ENCODE assay signal across 25 cellular contexts in genomic region chr11:120218695-120219033, GRCh38. TPM values are rescaled to one million over a fixed set of nuclear protein-coding genes. Genes with fewer than 3 reads are reported as not detected.
A peak's percentile ranks its signal among the peaks of the same experiment; 100 is the strongest.
DNase-seq lines count a peak whose midpoint lies in the region; TF ChIP-seq lines count a peak whose summit lies in the region.
"Had no signal": no experiment of that assay in that cellular context is flagged by ENCODE, and none has a peak within 500 bp of the region (broad histone marks: within the 10 kb centered on the region; RNA-seq: fewer than 3 reads in every experiment).

No MANE protein-coding gene starts in this region.

- WGBS in suprapubic skin = 61% methylated on average over 10 of the region's 10 CpGs

- DNase-seq in dorsolateral prefrontal cortex = no peak
- DNase-seq in nephron progenitor cell = no peak
- no peak for DNase-seq in suprapubic skin (ENCODE audit: low spot score in 2 of 2)
- DNase-seq in activated T-helper 1 cell treated with anti-CD3 and anti-CD28 coated beads, Interleukin-12 subunit alpha, Interleukin-12 subunit beta, Interleukin-2, Interleukin-4 antibody, amounts not matched to agents 30 ng/mL and 10 ng/mL and 1 ng/mL, durations not matched to agents 14 hours and 24 hours and 36 hours (ENCODE audit: low spot score) = no peak
- no peak for DNase-seq in activated T-cell treated with anti-CD3 and anti-CD28 coated beads, Interleukin-2, amount 50 U/mL, for 24 hours
- DNase-seq in DMS153 (lab: John Stamatoyannopoulos, UW) = no peak
- DNase-seq: activated B cell treated with CpG ODN at 0.5 μM for 24 hours; activated CD8-positive, alpha-beta T cell treated with anti-CD3 and anti-CD28 coated beads, Interleukin-2, amount 10 ng/mL, durations not matched to agents 7 days and 5 days; activated T-cell treated with anti-CD3 and anti-CD28 coated beads, Interleukin-2, amount 50 U/mL, for 4 hours; CD4-positive, alpha-beta memory T cell; dermis blood vessel endothelial cell; DMS53; left colon; NCI-H1694 treated with DMSO at 0.1 percent for 48 hours; stimulated activated CD4-positive, alpha-beta T cell treated with anti-CD3 and anti-CD28 coated beads, Interleukin-2, amount 100 ng/mL, for 24 hours; stimulated activated naive CD8-positive, alpha-beta T cell treated with anti-CD3 and anti-CD28 coated beads, Interleukin-15, Interleukin-2, amounts not matched to agents 100 U/mL and 50 U/mL, for 24 hours had no signal

- H3K9me3 ChIP-seq in suprapubic skin = no peaks in the 10 kb centered on the region
- H3K9me3 ChIP-seq: body of pancreas had no signal

- no peaks in the 10 kb centered on the region for H3K9me3 Mint-ChIP-seq in nephron progenitor cell
- no peaks in the 10 kb centered on the region for H3K9me3 Mint-ChIP-seq in activated T-helper 1 cell treated with anti-CD3 and anti-CD28 coated beads, Interleukin-12 subunit alpha, Interleukin-12 subunit beta, Interleukin-2, Interleukin-4 antibody, amounts not matched to agents 30 ng/mL and 10 ng/mL and 1 ng/mL, durations not matched to agents 14 hours and 24 hours and 36 hours
- no peaks in the 10 kb centered on the region for H3K9me3 Mint-ChIP-seq in activated T-cell treated with anti-CD3 and anti-CD28 coated beads, Interleukin-2, amount 50 U/mL, for 24 hours
- H3K9me3 Mint-ChIP-seq: activated B cell treated with CpG ODN at 0.5 μM for 24 hours; activated T-cell treated with anti-CD3 and anti-CD28 coated beads, Interleukin-2, amount 50 U/mL, for 4 hours had no signal

- H3K4me1 ChIP-seq in suprapubic skin = peaks cover 76% of the 10 kb centered on the region

- no peak overlapping the region for H3K4me3 ChIP-seq in dorsolateral prefrontal cortex
- H3K4me3 ChIP-seq in suprapubic skin = no peak overlapping the region
- H3K4me3 ChIP-seq: body of pancreas, SK-N-MC had no signal

- no peak for TF ChIP-seq EP300 in suprapubic skin (IDR thresholded peaks at IDR 0.05)

- intact Hi-C loops in dorsolateral prefrontal cortex (cut with DNase I) = no loop called here
- intact Hi-C loops in activated T-helper 1 cell treated with anti-CD3 and anti-CD28 coated beads, Interleukin-12 subunit alpha, Interleukin-12 subunit beta, Interleukin-2, Interleukin-4 antibody, amounts not matched to agents 30 ng/mL and 10 ng/mL and 1 ng/mL, durations not matched to agents 14 hours and 24 hours and 36 hours (cut with micrococcal nuclease) = no loop called here

- TF ChIP-seq POLR2A in suprapubic skin (IDR thresholded peaks at IDR 0.05) = no peak

- H3K36me3 ChIP-seq in suprapubic skin = no peaks in the 10 kb centered on the region

- peak overlapping the region; percentile 75 for H3K27ac ChIP-seq in VCaP
- H3K27ac ChIP-seq in dorsolateral prefrontal cortex = peak overlapping the region in 57 of 59 donors; percentile 37 to 98 (median 91)
- H3K27ac ChIP-seq in suprapubic skin = peak overlapping the region; percentile 40
- H3K27ac ChIP-seq: epithelial cell of prostate, HL-60, SK-N-MC had no signal

- H3K27me3 ChIP-seq in dorsolateral prefrontal cortex (no peaks in the 10 kb centered on the region), suprapubic skin (no peaks in the 10 kb centered on the region)
- H3K27me3 ChIP-seq: body of pancreas had no signal

- TF ChIP-seq CTCF in VCaP (conservative IDR thresholded peaks at IDR 0.05) (no peak), dorsolateral prefrontal cortex (IDR thresholded peaks at IDR 0.05 in 54 of 56, conservative IDR thresholded peaks at IDR 0.05 in 2 of 56; ENCODE audit: low read depth in 1 of 56, partially characterized antibody in 56 of 56) (no peak), nephron progenitor cell (IDR thresholded peaks at IDR 0.05) (no peak), suprapubic skin (IDR thresholded peaks at IDR 0.05) (no peak)

- H3K27ac Mint-ChIP-seq in nephron progenitor cell = peak overlapping the region; percentile 14
- H3K27ac Mint-ChIP-seq in activated T-helper 1 cell treated with anti-CD3 and anti-CD28 coated beads, Interleukin-12 subunit alpha, Interleukin-12 subunit beta, Interleukin-2, Interleukin-4 antibody, amounts not matched to agents 30 ng/mL and 10 ng/mL and 1 ng/mL, durations not matched to agents 14 hours and 24 hours and 36 hours = no peak overlapping the region
- H3K27ac Mint-ChIP-seq in activated T-cell treated with anti-CD3 and anti-CD28 coated beads, Interleukin-2, amount 50 U/mL, for 24 hours = no peak overlapping the region
- H3K27ac Mint-ChIP-seq: activated B cell treated with CpG ODN at 0.5 μM for 24 hours; activated CD8-positive, alpha-beta T cell treated with anti-CD3 and anti-CD28 coated beads, Interleukin-2, amount 10 ng/mL, durations not matched to agents 7 days and 5 days; activated naive CD8-positive, alpha-beta T cell; CD4-positive, alpha-beta memory T cell had no signal

- H3K27me3 Mint-ChIP-seq in nephron progenitor cell (ENCODE audit: low read depth, poor library complexity) = peaks cover 49% of the 10 kb centered on the region
- H3K27me3 Mint-ChIP-seq in activated T-helper 1 cell treated with anti-CD3 and anti-CD28 coated beads, Interleukin-12 subunit alpha, Interleukin-12 subunit beta, Interleukin-2, Interleukin-4 antibody, amounts not matched to agents 30 ng/mL and 10 ng/mL and 1 ng/mL, durations not matched to agents 14 hours and 24 hours and 36 hours (ENCODE audit: insufficient read depth) = peaks cover 10% of the 10 kb centered on the region
- H3K27me3 Mint-ChIP-seq in activated T-cell treated with anti-CD3 and anti-CD28 coated beads, Interleukin-2, amount 50 U/mL, for 24 hours = peaks cover 1% of the 10 kb centered on the region
- H3K27me3 Mint-ChIP-seq: activated B cell treated with CpG ODN at 0.5 μM for 24 hours; activated naive CD8-positive, alpha-beta T cell had no signal

- H3K4me3 Mint-ChIP-seq in nephron progenitor cell = no peak overlapping the region
- H3K4me3 Mint-ChIP-seq in activated T-helper 1 cell treated with anti-CD3 and anti-CD28 coated beads, Interleukin-12 subunit alpha, Interleukin-12 subunit beta, Interleukin-2, Interleukin-4 antibody, amounts not matched to agents 30 ng/mL and 10 ng/mL and 1 ng/mL, durations not matched to agents 14 hours and 24 hours and 36 hours = no peak overlapping the region
- H3K4me3 Mint-ChIP-seq in activated T-cell treated with anti-CD3 and anti-CD28 coated beads, Interleukin-2, amount 50 U/mL, for 24 hours = no peak overlapping the region
- H3K4me3 Mint-ChIP-seq: activated B cell treated with CpG ODN at 0.5 μM for 24 hours; activated CD8-positive, alpha-beta T cell treated with anti-CD3 and anti-CD28 coated beads, Interleukin-2, amount 10 ng/mL, durations not matched to agents 7 days and 5 days; activated naive CD8-positive, alpha-beta T cell; activated T-cell treated with anti-CD3 and anti-CD28 coated beads, Interleukin-2, amount 50 U/mL, for 4 hours; CD4-positive, alpha-beta memory T cell had no signal

- H3K36me3 Mint-ChIP-seq in nephron progenitor cell (ENCODE audit: low read depth) = peaks cover 6% of the 10 kb centered on the region
- H3K36me3 Mint-ChIP-seq in activated T-helper 1 cell treated with anti-CD3 and anti-CD28 coated beads, Interleukin-12 subunit alpha, Interleukin-12 subunit beta, Interleukin-2, Interleukin-4 antibody, amounts not matched to agents 30 ng/mL and 10 ng/mL and 1 ng/mL, durations not matched to agents 14 hours and 24 hours and 36 hours (ENCODE audit: low read depth) = no peaks in the 10 kb centered on the region
- no peaks in the 10 kb centered on the region for H3K36me3 Mint-ChIP-seq in activated T-cell treated with anti-CD3 and anti-CD28 coated beads, Interleukin-2, amount 50 U/mL, for 24 hours (ENCODE audit: low read depth)
- H3K36me3 Mint-ChIP-seq: activated naive CD8-positive, alpha-beta T cell; CD4-positive, alpha-beta memory T cell had no signal

- peaks cover 60% of the 10 kb centered on the region for H3K4me1 Mint-ChIP-seq in nephron progenitor cell
- peaks cover 8% of the 10 kb centered on the region for H3K4me1 Mint-ChIP-seq in activated T-helper 1 cell treated with anti-CD3 and anti-CD28 coated beads, Interleukin-12 subunit alpha, Interleukin-12 subunit beta, Interleukin-2, Interleukin-4 antibody, amounts not matched to agents 30 ng/mL and 10 ng/mL and 1 ng/mL, durations not matched to agents 14 hours and 24 hours and 36 hours (ENCODE audit: low read depth)
- H3K4me1 Mint-ChIP-seq in activated T-cell treated with anti-CD3 and anti-CD28 coated beads, Interleukin-2, amount 50 U/mL, for 24 hours (ENCODE audit: low read depth) = peaks cover 9% of the 10 kb centered on the region
- H3K4me1 Mint-ChIP-seq: activated B cell treated with CpG ODN at 0.5 μM for 24 hours had no signal

RNA-seq across cellular contexts. Expression of gene OAF, which starts 7.8 kb away (rescaled TPM):
- total RNA-seq in dorsolateral prefrontal cortex (10 to 100 TPM; 14.2 to 80.0 (median 30.6) TPM), suprapubic skin (10 to 100 TPM in 3 of 4 donors, 1 to 10 TPM in 1; 5.0 to 13.0 (median 10.8) TPM)
- 6.7 and 7.3 TPM in 2 replicates for total RNA-seq in activated T-helper 1 cell treated with anti-CD3 and anti-CD28 coated beads, Interleukin-12 subunit alpha, Interleukin-12 subunit beta, Interleukin-2, Interleukin-4 antibody, amounts not matched to agents 30 ng/mL and 10 ng/mL and 1 ng/mL, durations not matched to agents 14 hours and 24 hours and 36 hours

RNA-seq across cellular contexts. Expression of gene POU2F3, which starts 21.3 kb away (rescaled TPM):
- 1 to 10 TPM in 4 of 120 experiments, under 1 TPM in 23, not detected in 93; 0.12 to 2.2 (median 0.46) TPM for total RNA-seq in dorsolateral prefrontal cortex
- 100 to 1,000 TPM in 2 of 4 donors, 10 to 100 TPM in 2; 58.2 to 219 (median 105) TPM for total RNA-seq in suprapubic skin
- 0.36 TPM in 1 of 2 replicates, not detected in the other for total RNA-seq in activated T-helper 1 cell treated with anti-CD3 and anti-CD28 coated beads, Interleukin-12 subunit alpha, Interleukin-12 subunit beta, Interleukin-2, Interleukin-4 antibody, amounts not matched to agents 30 ng/mL and 10 ng/mL and 1 ng/mL, durations not matched to agents 14 hours and 24 hours and 36 hours
- total RNA-seq: activated B cell treated with CpG ODN at 0.5 μM for 24 hours; activated CD8-positive, alpha-beta T cell treated with anti-CD3 and anti-CD28 coated beads, Interleukin-2, amount 10 ng/mL, durations not matched to agents 7 days and 5 days; activated T-cell treated with anti-CD3 and anti-CD28 coated beads, Interleukin-2, amount 50 U/mL, for 4 hours; CD4-positive, alpha-beta memory T cell; mononuclear cell; occipital lobe; T-helper 2 cell treated with Interferon-gamma antibody and Interleukin-4, amounts not matched to agents 100 ng/mL and 5 ng/mL, for 36 hours had no signal

Comparison
In these comparisons a context has a peak if more than half of its experiments do, and no peak if none do; other contexts are left out.
1. H3K27ac ChIP-seq: peak in every context shown above with its lines; median percentile 91 in dorsolateral prefrontal cortex; 75 in VCaP; 40 in suprapubic skin.
2. RNA of gene POU2F3, which starts 21.3 kb away (total RNA-seq): 58.2 to 219 TPM in suprapubic skin; 0.36 TPM in activated T-helper 1 cell treated with anti-CD3 and anti-CD28 coated beads, Interleukin-12 subunit alpha, Interleukin-12 subunit beta, Interleukin-2, Interleukin-4 antibody, amounts not matched to agents 30 ng/mL and 10 ng/mL and 1 ng/mL, durations not matched to agents 14 hours and 24 hours and 36 hours and 0.12 to 2.2 TPM in dorsolateral prefrontal cortex; every median in the first group is over 10 times any median in the second.